ENCODE assay signal across 2 cellular contexts in the genomic region with DNA sequence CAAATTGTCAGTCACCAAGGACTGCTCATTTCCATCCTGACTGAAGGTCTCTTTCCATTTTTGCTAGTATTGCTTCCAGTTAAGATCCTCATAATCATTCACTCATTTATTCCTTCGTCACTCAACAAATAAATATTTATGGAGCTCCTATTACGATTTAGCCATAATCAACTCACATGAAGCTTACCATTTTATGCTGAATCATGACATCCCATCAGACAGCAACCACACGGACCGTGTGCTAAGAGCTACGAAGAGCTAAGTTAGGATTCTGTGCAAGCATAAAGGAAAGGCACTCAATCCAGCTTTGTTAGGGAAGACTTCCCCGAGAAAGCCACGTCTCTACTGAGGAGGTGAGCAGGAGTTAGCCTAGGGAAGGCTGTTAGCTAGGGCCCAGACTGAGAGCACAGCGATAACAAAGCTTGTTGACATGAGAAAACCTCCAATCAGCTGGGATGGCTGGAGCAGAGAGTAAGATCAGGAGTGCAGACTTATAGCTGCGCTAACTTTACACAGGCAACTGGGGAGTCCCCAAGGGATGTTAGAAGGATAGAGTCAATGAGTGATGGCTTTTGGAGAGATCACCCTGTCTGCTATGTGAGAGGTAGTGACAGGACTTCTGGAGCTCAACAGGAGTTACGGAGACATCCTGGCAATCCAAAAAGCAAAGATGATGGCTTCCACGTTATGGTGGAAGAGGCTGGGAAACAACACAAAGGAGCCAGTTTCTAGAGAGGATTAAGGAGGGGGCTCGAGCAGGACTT.
TF ChIP-seq lines count a peak whose summit lies in the region.

No MANE protein-coding gene starts in this region.

TF ChIP-seq in SK-N-SH, 30 proteins besides CTCF, POLR2A, EP300 and RAD21:
- TF ChIP-seq SMC3 (IDR thresholded peaks at IDR 0.05; ENCODE audit: low read depth, low read length) (no peak), NRF1 (IDR thresholded peaks at IDR 0.05; ENCODE audit: low read depth, low read length) (no peak)

TF ChIP-seq in SK-N-SH treated with all-trans-retinoic acid at 6 μM for 48 hours, 23 proteins besides CTCF, POLR2A, EP300 and RAD21:
- TF ChIP-seq ZNF8 (CRISPR knock-in tag; IDR thresholded peaks at IDR 0.05) (no peak), CSDC2 (CRISPR knock-in tag; IDR thresholded peaks at IDR 0.05) (no peak), ZFP3 (CRISPR knock-in tag; IDR thresholded peaks at IDR 0.05) (no peak), TOX (CRISPR knock-in tag; IDR thresholded peaks at IDR 0.05; ENCODE audit: borderline replicate concordance) (no peak), ZNF70 (CRISPR knock-in tag; IDR thresholded peaks at IDR 0.05) (no peak), GLIS3 (CRISPR knock-in tag; IDR thresholded peaks at IDR 0.05) (no peak), OSR1 (CRISPR knock-in tag; IDR thresholded peaks at IDR 0.05) (no peak), SNAI2 (CRISPR knock-in tag; IDR thresholded peaks at IDR 0.05) (no peak), BACH2 (CRISPR knock-in tag; IDR thresholded peaks at IDR 0.05; ENCODE audit: borderline replicate concordance) (no peak), ZNF565 (CRISPR knock-in tag; conservative IDR thresholded peaks at IDR 0.05; ENCODE audit: low read depth) (no peak), TCF4 (CRISPR knock-in tag; IDR thresholded peaks at IDR 0.05; ENCODE audit: borderline replicate concordance) (no peak), ZC3H10 (CRISPR knock-in tag; IDR thresholded peaks at IDR 0.05) (no peak), PPARA (CRISPR knock-in tag; IDR thresholded peaks at IDR 0.05; ENCODE audit: borderline replicate concordance) (no peak)
- TF ChIP-seq, protein P1, sequence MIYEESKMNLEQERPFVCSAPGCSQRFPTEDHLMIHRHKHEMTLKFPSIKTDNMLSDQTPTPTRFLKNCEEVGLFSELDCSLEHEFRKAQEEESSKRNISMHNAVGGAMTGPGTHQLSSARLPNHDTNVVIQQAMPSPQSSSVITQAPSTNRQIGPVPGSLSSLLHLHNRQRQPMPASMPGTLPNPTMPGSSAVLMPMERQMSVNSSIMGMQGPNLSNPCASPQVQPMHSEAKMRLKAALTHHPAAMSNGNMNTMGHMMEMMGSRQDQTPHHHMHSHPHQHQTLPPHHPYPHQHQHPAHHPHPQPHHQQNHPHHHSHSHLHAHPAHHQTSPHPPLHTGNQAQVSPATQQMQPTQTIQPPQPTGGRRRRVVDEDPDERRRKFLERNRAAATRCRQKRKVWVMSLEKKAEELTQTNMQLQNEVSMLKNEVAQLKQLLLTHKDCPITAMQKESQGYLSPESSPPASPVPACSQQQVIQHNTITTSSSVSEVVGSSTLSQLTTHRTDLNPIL (CRISPR knock-in tag; IDR thresholded peaks at IDR 0.05; ENCODE audit: low read depth): no peak
- TF ChIP-seq, protein P2, sequence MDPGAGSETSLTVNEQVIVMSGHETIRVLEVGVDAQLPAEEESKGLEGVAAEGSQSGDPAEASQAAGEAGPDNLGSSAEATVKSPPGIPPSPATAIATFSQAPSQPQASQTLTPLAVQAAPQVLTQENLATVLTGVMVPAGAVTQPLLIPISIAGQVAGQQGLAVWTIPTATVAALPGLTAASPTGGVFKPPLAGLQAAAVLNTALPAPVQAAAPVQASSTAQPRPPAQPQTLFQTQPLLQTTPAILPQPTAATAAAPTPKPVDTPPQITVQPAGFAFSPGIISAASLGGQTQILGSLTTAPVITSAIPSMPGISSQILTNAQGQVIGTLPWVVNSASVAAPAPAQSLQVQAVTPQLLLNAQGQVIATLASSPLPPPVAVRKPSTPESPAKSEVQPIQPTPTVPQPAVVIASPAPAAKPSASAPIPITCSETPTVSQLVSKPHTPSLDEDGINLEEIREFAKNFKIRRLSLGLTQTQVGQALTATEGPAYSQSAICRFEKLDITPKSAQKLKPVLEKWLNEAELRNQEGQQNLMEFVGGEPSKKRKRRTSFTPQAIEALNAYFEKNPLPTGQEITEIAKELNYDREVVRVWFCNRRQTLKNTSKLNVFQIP (CRISPR knock-in tag; IDR thresholded peaks at IDR 0.05; ENCODE audit: borderline replicate concordance, low read depth): no peak
- TF ChIP-seq, protein P3, sequence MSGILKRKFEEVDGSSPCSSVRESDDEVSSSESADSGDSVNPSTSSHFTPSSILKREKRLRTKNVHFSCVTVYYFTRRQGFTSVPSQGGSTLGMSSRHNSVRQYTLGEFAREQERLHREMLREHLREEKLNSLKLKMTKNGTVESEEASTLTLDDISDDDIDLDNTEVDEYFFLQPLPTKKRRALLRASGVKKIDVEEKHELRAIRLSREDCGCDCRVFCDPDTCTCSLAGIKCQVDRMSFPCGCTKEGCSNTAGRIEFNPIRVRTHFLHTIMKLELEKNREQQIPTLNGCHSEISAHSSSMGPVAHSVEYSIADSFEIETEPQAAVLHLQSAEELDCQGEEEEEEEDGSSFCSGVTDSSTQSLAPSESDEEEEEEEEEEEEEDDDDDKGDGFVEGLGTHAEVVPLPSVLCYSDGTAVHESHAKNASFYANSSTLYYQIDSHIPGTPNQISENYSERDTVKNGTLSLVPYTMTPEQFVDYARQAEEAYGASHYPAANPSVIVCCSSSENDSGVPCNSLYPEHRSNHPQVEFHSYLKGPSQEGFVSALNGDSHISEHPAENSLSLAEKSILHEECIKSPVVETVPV (CRISPR knock-in tag; IDR thresholded peaks at IDR 0.05): no peak
- TF ChIP-seq, protein P4, sequence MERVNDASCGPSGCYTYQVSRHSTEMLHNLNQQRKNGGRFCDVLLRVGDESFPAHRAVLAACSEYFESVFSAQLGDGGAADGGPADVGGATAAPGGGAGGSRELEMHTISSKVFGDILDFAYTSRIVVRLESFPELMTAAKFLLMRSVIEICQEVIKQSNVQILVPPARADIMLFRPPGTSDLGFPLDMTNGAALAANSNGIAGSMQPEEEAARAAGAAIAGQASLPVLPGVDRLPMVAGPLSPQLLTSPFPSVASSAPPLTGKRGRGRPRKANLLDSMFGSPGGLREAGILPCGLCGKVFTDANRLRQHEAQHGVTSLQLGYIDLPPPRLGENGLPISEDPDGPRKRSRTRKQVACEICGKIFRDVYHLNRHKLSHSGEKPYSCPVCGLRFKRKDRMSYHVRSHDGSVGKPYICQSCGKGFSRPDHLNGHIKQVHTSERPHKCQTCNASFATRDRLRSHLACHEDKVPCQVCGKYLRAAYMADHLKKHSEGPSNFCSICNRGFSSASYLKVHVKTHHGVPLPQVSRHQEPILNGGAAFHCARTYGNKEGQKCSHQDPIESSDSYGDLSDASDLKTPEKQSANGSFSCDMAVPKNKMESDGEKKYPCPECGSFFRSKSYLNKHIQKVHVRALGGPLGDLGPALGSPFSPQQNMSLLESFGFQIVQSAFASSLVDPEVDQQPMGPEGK (CRISPR knock-in tag; IDR thresholded peaks at IDR 0.05; ENCODE audit: borderline replicate concordance): no peak
